In the genomic region with DNA sequence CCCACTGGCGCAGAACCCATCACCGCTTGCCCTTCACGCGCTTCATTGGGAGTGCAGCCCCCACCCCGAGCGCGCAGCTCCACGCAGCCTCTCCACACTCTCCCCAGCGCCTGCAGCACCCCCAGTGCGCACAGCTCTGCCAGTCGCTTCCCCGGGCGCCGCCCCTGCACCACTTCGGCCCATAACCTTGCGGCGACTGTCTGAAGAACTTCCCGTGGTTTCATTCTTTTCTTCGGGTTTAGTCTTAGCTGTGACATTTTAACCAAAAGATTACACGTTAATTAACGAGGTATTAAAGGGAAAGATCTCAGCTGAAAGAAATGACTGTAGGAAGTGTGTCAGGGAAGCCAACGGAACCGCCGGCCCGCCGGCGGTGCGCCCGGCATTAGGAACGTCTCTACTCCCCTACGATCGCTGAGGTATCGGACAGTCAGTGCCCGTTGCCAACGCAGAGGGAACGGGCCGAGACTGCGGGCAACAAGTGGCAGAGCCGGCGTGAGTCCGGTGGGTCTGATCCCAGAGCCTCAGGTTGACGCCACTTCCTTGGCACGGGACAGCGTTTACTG, we compare ENCODE assay signal across 9 cellular contexts. TPM values are rescaled to one million over a fixed set of nuclear protein-coding genes. Genes with fewer than 3 reads are reported as not detected.
DNase-seq lines count a peak whose midpoint lies in the region; ATAC-seq and TF ChIP-seq lines count a peak whose summit lies in the region.
"Not testable (repeated sequence)": the region's sequence is repeated elsewhere in the genome, so short reads cannot be mapped to it uniquely, and the experiment has no call there.
"Had no signal": no experiment of that assay in that cellular context is flagged by ENCODE, and none has a peak within 500 bp of the region (broad histone marks: within the 10 kb centered on the region; RNA-seq: fewer than 3 reads in every experiment).

No MANE protein-coding gene starts in this region.

- peak overlapping the region; percentile 52 to 60 for H3K27ac ChIP-seq in esophagus (ENCODE audit: low read depth in 2 of 2, low read length in 1 of 2)
- not testable (repeated sequence) for H3K27ac ChIP-seq in left lung, gastrocnemius medialis

- H3K27me3 Mint-ChIP-seq in activated naive CD4-positive, alpha-beta T cell treated with anti-CD3 and anti-CD28 coated beads for 36 hours (ENCODE audit: low read depth) = peaks cover 29% of the 10 kb centered on the region

- CTCF ChIA-PET in activated naive CD4-positive, alpha-beta T cell treated with anti-CD3 and anti-CD28 coated beads for 36 hours (lab: Charles Lee) = interaction anchor here (0.9 to 1.3 kb wide), 2 partner anchors 97 to 117 kb away, joined by 3 read pairs; no protein-coding TSS in a partner anchor

- ATAC-seq in GM18907 (IDR thresholded peaks at IDR 0.05; ENCODE audit: unreplicated experiment) (peak; percentile 59), HG03066 (IDR thresholded peaks at IDR 0.05; ENCODE audit: low read depth, unreplicated experiment) (peak; percentile 37), left lung (peak; percentile 78)
- ATAC-seq in gastrocnemius medialis = not testable (repeated sequence)

- H3K36me3 ChIP-seq in esophagus (ENCODE audit: control insufficient read depth in 2 of 2, insufficient read depth in 2 of 2, low read length in 1 of 2); left lung; gastrocnemius medialis: not testable (repeated sequence)

- in situ Hi-C loops in gastrocnemius medialis (cut with MboI; ENCODE audit: low sequenced_read_pairs in 4 of 4) = loop anchor here in 1 of 4 donors (25.0 kb wide), 1 partner anchor 593 kb away; no protein-coding TSS in a partner anchor

- H3K4me1 Mint-ChIP-seq in activated naive CD4-positive, alpha-beta T cell treated with anti-CD3 and anti-CD28 coated beads for 36 hours (ENCODE audit: low read depth) = peaks cover 10% of the 10 kb centered on the region

- H3K9me3 ChIP-seq in esophagus (ENCODE audit: control insufficient read depth in 2 of 2, insufficient read depth in 1 of 2, low read depth in 1 of 2, low read length in 1 of 2); left lung; gastrocnemius medialis: not testable (repeated sequence)

- not testable (repeated sequence) for H3K9me3 Mint-ChIP-seq in activated naive CD4-positive, alpha-beta T cell treated with anti-CD3 and anti-CD28 coated beads for 36 hours

- TF ChIP-seq POLR2A in gastrocnemius medialis (IDR thresholded peaks at IDR 0.05) = not testable (repeated sequence)

- peak; percentile 12 for DNase-seq in AG08396 (ENCODE audit: low spot score)
- DNase-seq in NCI-H82 (lab: John Stamatoyannopoulos, UW) = peak; percentile 38
- DNase-seq in activated naive CD4-positive, alpha-beta T cell treated with anti-CD3 and anti-CD28 coated beads for 36 hours = peak; percentile 4
- peak; percentile 30 to 75 for DNase-seq in left lung
- not testable (repeated sequence) for DNase-seq in gastrocnemius medialis

- not testable (repeated sequence) for TF ChIP-seq CTCF in left lung (IDR thresholded peaks at IDR 0.05); gastrocnemius medialis (IDR thresholded peaks at IDR 0.05 in 4 of 5, conservative IDR thresholded peaks at IDR 0.05 in 1 of 5)

- H3K4me3 ChIP-seq in esophagus (ENCODE audit: low read depth in 1 of 2, low read length in 2 of 2) (peak overlapping the region; percentile 58 to 64), left lung (peak overlapping the region; percentile 54 to 55), gastrocnemius medialis (peak overlapping the region; percentile 55 to 70 (median 64))

- peak overlapping the region; percentile 79 for H3K4me3 Mint-ChIP-seq in activated naive CD4-positive, alpha-beta T cell treated with anti-CD3 and anti-CD28 coated beads for 36 hours

- not testable (repeated sequence) for H3K36me3 Mint-ChIP-seq in activated naive CD4-positive, alpha-beta T cell treated with anti-CD3 and anti-CD28 coated beads for 36 hours (ENCODE audit: low read depth)

- not testable (repeated sequence) for H3K27me3 ChIP-seq in esophagus (ENCODE audit: control insufficient read depth in 1 of 2, insufficient read depth in 2 of 2, low read length in 2 of 2); gastrocnemius medialis
- H3K27me3 ChIP-seq in left lung = peaks cover 0 to 19% of the 10 kb centered on the region in 2 donors

- WGBS in esophagus, 2 donors = 0 to 1% methylated on average over 37 to 44 of the region's 44 CpGs

- H3K27ac Mint-ChIP-seq in activated naive CD4-positive, alpha-beta T cell treated with anti-CD3 and anti-CD28 coated beads for 36 hours = peak overlapping the region; percentile 36

- not testable (repeated sequence) for H3K4me1 ChIP-seq in esophagus (ENCODE audit: control insufficient read depth in 2 of 2, insufficient read depth in 2 of 2, low read length in 1 of 2); left lung; gastrocnemius medialis

- intact Hi-C loops in activated naive CD4-positive, alpha-beta T cell treated with anti-CD3 and anti-CD28 coated beads for 36 hours (cut with micrococcal nuclease) = loop anchor here (1.0 to 5.0 kb wide), 7 partner anchors 98 to 733 kb away; a partner anchor contains a TSS
- intact Hi-C loops in left lung (cut with DNase I); gastrocnemius medialis (cut with DNase I; ENCODE audit: low total_unique reads): not testable (repeated sequence)

RNA-seq across cellular contexts. Expression of a gene that starts 0.6 kb away (rescaled TPM):
- 1 to 10 TPM in 1 of 2 experiments, under 1 TPM in 1; 0.91 to 1.1 TPM for total RNA-seq in activated naive CD4-positive, alpha-beta T cell treated with anti-CD3 and anti-CD28 coated beads for 36 hours
- polyA plus RNA-seq in esophagus = 1 to 10 TPM; 1.3 to 3.4 TPM
- total RNA-seq in left lung (1 to 10 TPM; 1.2 to 1.4 TPM), gastrocnemius medialis (1 to 10 TPM in 1 of 4 donors, under 1 TPM in 2, not detected in 1; 0.13 to 1.5 (median 0.27) TPM)
- total RNA-seq: Caco-2 had no signal
